In genomic region chr15:40045572-40046217, GRCh38 we compare ENCODE assay signal across 8 cellular contexts. TPM values are rescaled to one million over a fixed set of nuclear protein-coding genes. Genes with fewer than 3 reads are reported as not detected.
DNase-seq lines count a peak whose midpoint lies in the region; ATAC-seq, FAIRE-seq and TF ChIP-seq lines count a peak whose summit lies in the region.

No MANE protein-coding gene starts in this region.

- H3K4me1 Mint-ChIP-seq in activated naive CD8-positive, alpha-beta T cell treated with anti-CD3 and anti-CD28 coated beads for 36 hours, result peaks cover 69% of the 10 kb centered on the region
- peaks cover 87% of the 10 kb centered on the region for H3K4me1 Mint-ChIP-seq in nephron progenitor cell

- ATAC-seq in HG03097 (IDR thresholded peaks at IDR 0.05; ENCODE audit: low FRiP score, unreplicated experiment) (peak; percentile 3), GM21717 (IDR thresholded peaks at IDR 0.05; ENCODE audit: unreplicated experiment) (no peak), omental fat pad (ENCODE audit: low FRiP score) (no peak)

- peaks cover 1% of the 10 kb centered on the region for H3K9me3 Mint-ChIP-seq in activated naive CD8-positive, alpha-beta T cell treated with anti-CD3 and anti-CD28 coated beads for 36 hours
- H3K9me3 Mint-ChIP-seq in nephron progenitor cell, result no peaks in the 10 kb centered on the region

- no peak for DNase-seq in GM12891 (ENCODE audit: insufficient read length, low spot score)
- DNase-seq in activated naive CD8-positive, alpha-beta T cell treated with anti-CD3 and anti-CD28 coated beads for 36 hours, result no peak
- no peak for DNase-seq in nephron progenitor cell
- no peak for DNase-seq in NCI-H146 (lab: John Stamatoyannopoulos, UW)
- DNase-seq in NCI-H2029 (lab: John Stamatoyannopoulos, UW), result no peak
- no peak for DNase-seq in omental fat pad (ENCODE audit: low spot score)

- TF ChIP-seq POLR2A in GM12891 (IDR thresholded peaks at IDR 0.05; ENCODE audit: low read depth, low read length), result no peak

- peak overlapping the region; percentile 3 for H3K27ac Mint-ChIP-seq in activated naive CD8-positive, alpha-beta T cell treated with anti-CD3 and anti-CD28 coated beads for 36 hours
- no peak overlapping the region for H3K27ac Mint-ChIP-seq in nephron progenitor cell

- peak; percentile 40 for FAIRE-seq in GM12891 (lab: Jason Lieb, UNC)

- no peak overlapping the region for H3K4me3 Mint-ChIP-seq in activated naive CD8-positive, alpha-beta T cell treated with anti-CD3 and anti-CD28 coated beads for 36 hours
- H3K4me3 Mint-ChIP-seq in nephron progenitor cell, result peak overlapping the region; percentile 54

- peaks cover 33% of the 10 kb centered on the region for H3K36me3 Mint-ChIP-seq in activated naive CD8-positive, alpha-beta T cell treated with anti-CD3 and anti-CD28 coated beads for 36 hours
- no peaks in the 10 kb centered on the region for H3K36me3 Mint-ChIP-seq in nephron progenitor cell (ENCODE audit: low read depth)

- H3K27me3 Mint-ChIP-seq in activated naive CD8-positive, alpha-beta T cell treated with anti-CD3 and anti-CD28 coated beads for 36 hours, result no peaks in the 10 kb centered on the region
- H3K27me3 Mint-ChIP-seq in nephron progenitor cell (ENCODE audit: low read depth, poor library complexity), result no peaks in the 10 kb centered on the region

- TF ChIP-seq CTCF in nephron progenitor cell (IDR thresholded peaks at IDR 0.05) (no peak), omental fat pad (IDR thresholded peaks at IDR 0.05) (no peak)

TF ChIP-seq in GM12891, 5 proteins besides CTCF, POLR2A, EP300 and RAD21:
- TF ChIP-seq SPI1 (IDR thresholded peaks at IDR 0.05; ENCODE audit: low read depth, low read length) (no peak), POLR2AphosphoS5 (IDR thresholded peaks at IDR 0.05; ENCODE audit: low read depth, low read length) (no peak)

RNA-seq across cellular contexts. Expression of gene SRP14, which starts 6.7 kb away (rescaled TPM):
- 340 TPM for polyA plus RNA-seq in GM12891 (2012; ENCODE audit: low read depth, missing spikeins)
- total RNA-seq in activated naive CD8-positive, alpha-beta T cell treated with anti-CD3 and anti-CD28 coated beads for 36 hours, result 100 to 1,000 TPM; 161 to 169 TPM
- 100 to 1,000 TPM; 276 to 299 (median 286) TPM for total RNA-seq in omental fat pad
